1 cellular context compared by ENCODE assay signal in the genomic region with DNA sequence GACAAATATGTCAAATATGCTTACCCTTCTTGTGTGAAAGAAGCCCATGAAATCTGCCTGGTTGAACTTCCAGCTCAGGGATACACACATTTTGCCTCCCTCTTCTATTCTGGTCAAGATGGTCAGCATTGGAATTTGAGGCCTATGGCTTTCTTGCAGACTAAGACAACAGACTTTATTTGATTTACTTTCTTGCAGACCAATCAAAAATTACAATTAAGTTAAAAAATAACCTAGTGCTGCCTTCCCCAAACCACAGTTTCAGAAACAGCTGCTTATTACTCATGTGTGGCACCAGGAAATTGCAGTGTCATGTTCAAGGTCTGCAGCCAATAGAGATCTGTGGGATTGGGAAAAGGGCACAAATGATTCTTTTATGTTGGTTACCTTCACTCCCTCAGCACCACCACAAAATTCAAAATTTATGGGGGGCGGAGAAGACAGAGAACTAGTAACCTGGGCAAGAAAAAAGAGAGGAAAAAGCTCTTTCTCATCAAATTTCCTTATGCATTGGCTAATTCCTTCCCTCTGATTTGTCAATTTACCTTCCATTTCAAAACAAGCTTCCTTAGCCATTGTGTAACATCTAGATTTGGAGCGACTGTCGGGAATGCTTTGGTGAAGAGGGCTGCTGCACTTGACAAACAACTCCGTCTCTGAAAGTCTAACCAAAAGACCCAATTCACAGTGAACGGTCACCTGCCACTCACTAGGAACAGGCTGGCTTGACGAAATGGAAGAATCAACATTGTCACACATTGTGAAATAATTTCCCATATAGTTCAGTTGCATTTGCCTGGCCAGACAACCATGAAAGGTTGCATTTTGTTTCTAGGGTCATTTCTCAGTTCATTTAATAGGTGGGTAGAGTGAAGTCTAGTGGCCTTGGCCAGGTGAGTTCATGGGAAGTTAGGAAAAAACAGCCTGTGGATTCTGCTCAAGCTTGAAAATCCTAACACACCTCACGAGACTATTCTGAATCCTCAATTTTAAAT.
TF ChIP-seq lines count a peak whose summit lies in the region.

No MANE protein-coding gene starts in this region.

TF ChIP-seq in HepG2, 621 proteins besides CTCF, POLR2A, EP300 and RAD21 (continued from another document and continues in another):
- TF ChIP-seq, protein P1, sequence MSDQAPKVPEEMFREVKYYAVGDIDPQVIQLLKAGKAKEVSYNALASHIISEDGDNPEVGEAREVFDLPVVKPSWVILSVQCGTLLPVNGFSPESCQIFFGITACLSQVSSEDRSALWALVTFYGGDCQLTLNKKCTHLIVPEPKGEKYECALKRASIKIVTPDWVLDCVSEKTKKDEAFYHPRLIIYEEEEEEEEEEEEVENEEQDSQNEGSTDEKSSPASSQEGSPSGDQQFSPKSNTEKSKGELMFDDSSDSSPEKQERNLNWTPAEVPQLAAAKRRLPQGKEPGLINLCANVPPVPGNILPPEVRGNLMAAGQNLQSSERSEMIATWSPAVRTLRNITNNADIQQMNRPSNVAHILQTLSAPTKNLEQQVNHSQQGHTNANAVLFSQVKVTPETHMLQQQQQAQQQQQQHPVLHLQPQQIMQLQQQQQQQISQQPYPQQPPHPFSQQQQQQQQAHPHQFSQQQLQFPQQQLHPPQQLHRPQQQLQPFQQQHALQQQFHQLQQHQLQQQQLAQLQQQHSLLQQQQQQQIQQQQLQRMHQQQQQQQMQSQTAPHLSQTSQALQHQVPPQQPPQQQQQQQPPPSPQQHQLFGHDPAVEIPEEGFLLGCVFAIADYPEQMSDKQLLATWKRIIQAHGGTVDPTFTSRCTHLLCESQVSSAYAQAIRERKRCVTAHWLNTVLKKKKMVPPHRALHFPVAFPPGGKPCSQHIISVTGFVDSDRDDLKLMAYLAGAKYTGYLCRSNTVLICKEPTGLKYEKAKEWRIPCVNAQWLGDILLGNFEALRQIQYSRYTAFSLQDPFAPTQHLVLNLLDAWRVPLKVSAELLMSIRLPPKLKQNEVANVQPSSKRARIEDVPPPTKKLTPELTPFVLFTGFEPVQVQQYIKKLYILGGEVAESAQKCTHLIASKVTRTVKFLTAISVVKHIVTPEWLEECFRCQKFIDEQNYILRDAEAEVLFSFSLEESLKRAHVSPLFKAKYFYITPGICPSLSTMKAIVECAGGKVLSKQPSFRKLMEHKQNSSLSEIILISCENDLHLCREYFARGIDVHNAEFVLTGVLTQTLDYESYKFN (CRISPR knock-in tag; conservative IDR thresholded peaks at IDR 0.05): peak; percentile 90
- TF ChIP-seq, protein P2, sequence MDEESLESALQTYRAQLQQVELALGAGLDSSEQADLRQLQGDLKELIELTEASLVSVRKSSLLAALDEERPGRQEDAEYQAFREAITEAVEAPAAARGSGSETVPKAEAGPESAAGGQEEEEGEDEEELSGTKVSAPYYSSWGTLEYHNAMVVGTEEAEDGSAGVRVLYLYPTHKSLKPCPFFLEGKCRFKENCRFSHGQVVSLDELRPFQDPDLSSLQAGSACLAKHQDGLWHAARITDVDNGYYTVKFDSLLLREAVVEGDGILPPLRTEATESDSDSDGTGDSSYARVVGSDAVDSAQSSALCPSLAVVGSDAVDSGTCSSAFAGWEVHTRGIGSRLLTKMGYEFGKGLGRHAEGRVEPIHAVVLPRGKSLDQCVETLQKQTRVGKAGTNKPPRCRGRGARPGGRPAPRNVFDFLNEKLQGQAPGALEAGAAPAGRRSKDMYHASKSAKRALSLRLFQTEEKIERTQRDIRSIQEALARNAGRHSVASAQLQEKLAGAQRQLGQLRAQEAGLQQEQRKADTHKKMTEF (CRISPR knock-in tag; IDR thresholded peaks at IDR 0.05): peak; percentile 98
- TF ChIP-seq TSC22D2 (CRISPR knock-in tag; IDR thresholded peaks at IDR 0.05; ENCODE audit: borderline replicate concordance): peak; percentile 83; the same call in 1 of the 2 replicates
- peak; percentile 83 for TF ChIP-seq ATF1 (CRISPR knock-in tag; IDR thresholded peaks at IDR 0.05)
- peak; percentile 85 for TF ChIP-seq THAP11 (CRISPR knock-in tag; IDR thresholded peaks at IDR 0.05)
- no peak for TF ChIP-seq ZNF761 (CRISPR knock-in tag; conservative IDR thresholded peaks at IDR 0.05)
- TF ChIP-seq FOXA1 (IDR thresholded peaks at IDR 0.05): peak; percentile 82
- TF ChIP-seq FOXA1 (CRISPR knock-in tag; IDR thresholded peaks at IDR 0.05): peak; percentile 99
- TF ChIP-seq, protein P3, sequence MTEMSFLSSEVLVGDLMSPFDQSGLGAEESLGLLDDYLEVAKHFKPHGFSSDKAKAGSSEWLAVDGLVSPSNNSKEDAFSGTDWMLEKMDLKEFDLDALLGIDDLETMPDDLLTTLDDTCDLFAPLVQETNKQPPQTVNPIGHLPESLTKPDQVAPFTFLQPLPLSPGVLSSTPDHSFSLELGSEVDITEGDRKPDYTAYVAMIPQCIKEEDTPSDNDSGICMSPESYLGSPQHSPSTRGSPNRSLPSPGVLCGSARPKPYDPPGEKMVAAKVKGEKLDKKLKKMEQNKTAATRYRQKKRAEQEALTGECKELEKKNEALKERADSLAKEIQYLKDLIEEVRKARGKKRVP (CRISPR knock-in tag; IDR thresholded peaks at IDR 0.05): peak in 1 of 2 experiments; percentile 94; a peak in 2 of 4 replicates
- TF ChIP-seq, protein P4, sequence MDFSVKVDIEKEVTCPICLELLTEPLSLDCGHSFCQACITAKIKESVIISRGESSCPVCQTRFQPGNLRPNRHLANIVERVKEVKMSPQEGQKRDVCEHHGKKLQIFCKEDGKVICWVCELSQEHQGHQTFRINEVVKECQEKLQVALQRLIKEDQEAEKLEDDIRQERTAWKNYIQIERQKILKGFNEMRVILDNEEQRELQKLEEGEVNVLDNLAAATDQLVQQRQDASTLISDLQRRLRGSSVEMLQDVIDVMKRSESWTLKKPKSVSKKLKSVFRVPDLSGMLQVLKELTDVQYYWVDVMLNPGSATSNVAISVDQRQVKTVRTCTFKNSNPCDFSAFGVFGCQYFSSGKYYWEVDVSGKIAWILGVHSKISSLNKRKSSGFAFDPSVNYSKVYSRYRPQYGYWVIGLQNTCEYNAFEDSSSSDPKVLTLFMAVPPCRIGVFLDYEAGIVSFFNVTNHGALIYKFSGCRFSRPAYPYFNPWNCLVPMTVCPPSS (IDR thresholded peaks at IDR 0.05): no peak
- TF ChIP-seq, protein P5, sequence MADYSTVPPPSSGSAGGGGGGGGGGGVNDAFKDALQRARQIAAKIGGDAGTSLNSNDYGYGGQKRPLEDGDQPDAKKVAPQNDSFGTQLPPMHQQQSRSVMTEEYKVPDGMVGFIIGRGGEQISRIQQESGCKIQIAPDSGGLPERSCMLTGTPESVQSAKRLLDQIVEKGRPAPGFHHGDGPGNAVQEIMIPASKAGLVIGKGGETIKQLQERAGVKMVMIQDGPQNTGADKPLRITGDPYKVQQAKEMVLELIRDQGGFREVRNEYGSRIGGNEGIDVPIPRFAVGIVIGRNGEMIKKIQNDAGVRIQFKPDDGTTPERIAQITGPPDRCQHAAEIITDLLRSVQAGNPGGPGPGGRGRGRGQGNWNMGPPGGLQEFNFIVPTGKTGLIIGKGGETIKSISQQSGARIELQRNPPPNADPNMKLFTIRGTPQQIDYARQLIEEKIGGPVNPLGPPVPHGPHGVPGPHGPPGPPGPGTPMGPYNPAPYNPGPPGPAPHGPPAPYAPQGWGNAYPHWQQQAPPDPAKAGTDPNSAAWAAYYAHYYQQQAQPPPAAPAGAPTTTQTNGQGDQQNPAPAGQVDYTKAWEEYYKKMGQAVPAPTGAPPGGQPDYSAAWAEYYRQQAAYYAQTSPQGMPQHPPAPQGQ (CRISPR knock-in tag; IDR thresholded peaks at IDR 0.05; ENCODE audit: borderline replicate concordance): no peak
- TF ChIP-seq, protein P6, sequence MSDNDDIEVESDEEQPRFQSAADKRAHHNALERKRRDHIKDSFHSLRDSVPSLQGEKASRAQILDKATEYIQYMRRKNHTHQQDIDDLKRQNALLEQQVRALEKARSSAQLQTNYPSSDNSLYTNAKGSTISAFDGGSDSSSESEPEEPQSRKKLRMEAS (IDR thresholded peaks at IDR 0.05): peak; percentile 58; the same call in 1 of the 2 replicates
- no peak for TF ChIP-seq ZFP82 (CRISPR knock-in tag; IDR thresholded peaks at IDR 0.05; ENCODE audit: borderline replicate concordance)
- TF ChIP-seq, protein P7, sequence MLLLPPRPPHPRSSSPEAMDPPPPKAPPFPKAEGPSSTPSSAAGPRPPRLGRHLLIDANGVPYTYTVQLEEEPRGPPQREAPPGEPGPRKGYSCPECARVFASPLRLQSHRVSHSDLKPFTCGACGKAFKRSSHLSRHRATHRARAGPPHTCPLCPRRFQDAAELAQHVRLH (CRISPR knock-in tag; IDR thresholded peaks at IDR 0.05; ENCODE audit: borderline replicate concordance, low read depth): 0 out of 2 replicates have a peak, but pooled peaks have one; percentile 93
- TF ChIP-seq, protein P8, sequence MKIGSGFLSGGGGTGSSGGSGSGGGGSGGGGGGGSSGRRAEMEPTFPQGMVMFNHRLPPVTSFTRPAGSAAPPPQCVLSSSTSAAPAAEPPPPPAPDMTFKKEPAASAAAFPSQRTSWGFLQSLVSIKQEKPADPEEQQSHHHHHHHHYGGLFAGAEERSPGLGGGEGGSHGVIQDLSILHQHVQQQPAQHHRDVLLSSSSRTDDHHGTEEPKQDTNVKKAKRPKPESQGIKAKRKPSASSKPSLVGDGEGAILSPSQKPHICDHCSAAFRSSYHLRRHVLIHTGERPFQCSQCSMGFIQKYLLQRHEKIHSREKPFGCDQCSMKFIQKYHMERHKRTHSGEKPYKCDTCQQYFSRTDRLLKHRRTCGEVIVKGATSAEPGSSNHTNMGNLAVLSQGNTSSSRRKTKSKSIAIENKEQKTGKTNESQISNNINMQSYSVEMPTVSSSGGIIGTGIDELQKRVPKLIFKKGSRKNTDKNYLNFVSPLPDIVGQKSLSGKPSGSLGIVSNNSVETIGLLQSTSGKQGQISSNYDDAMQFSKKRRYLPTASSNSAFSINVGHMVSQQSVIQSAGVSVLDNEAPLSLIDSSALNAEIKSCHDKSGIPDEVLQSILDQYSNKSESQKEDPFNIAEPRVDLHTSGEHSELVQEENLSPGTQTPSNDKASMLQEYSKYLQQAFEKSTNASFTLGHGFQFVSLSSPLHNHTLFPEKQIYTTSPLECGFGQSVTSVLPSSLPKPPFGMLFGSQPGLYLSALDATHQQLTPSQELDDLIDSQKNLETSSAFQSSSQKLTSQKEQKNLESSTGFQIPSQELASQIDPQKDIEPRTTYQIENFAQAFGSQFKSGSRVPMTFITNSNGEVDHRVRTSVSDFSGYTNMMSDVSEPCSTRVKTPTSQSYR (CRISPR knock-in tag; IDR thresholded peaks at IDR 0.05; ENCODE audit: borderline replicate concordance): peak; percentile 71; the same call in 1 of the 2 replicates
- peak; percentile 74; the same call in 1 of the 2 replicates for TF ChIP-seq MAFG (CRISPR knock-in tag; IDR thresholded peaks at IDR 0.05)
- TF ChIP-seq, protein P9, sequence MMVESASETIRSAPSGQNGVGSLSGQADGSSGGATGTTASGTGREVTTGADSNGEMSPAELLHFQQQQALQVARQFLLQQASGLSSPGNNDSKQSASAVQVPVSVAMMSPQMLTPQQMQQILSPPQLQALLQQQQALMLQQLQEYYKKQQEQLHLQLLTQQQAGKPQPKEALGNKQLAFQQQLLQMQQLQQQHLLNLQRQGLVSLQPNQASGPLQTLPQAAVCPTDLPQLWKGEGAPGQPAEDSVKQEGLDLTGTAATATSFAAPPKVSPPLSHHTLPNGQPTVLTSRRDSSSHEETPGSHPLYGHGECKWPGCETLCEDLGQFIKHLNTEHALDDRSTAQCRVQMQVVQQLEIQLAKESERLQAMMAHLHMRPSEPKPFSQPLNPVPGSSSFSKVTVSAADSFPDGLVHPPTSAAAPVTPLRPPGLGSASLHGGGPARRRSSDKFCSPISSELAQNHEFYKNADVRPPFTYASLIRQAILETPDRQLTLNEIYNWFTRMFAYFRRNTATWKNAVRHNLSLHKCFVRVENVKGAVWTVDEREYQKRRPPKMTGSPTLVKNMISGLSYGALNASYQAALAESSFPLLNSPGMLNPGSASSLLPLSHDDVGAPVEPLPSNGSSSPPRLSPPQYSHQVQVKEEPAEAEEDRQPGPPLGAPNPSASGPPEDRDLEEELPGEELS (CRISPR knock-in tag; IDR thresholded peaks at IDR 0.05): peak; percentile 97
- TF ChIP-seq, protein P10, sequence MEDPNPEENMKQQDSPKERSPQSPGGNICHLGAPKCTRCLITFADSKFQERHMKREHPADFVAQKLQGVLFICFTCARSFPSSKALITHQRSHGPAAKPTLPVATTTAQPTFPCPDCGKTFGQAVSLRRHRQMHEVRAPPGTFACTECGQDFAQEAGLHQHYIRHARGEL (CRISPR knock-in tag; IDR thresholded peaks at IDR 0.05): no peak
- TF ChIP-seq TEAD2 (CRISPR knock-in tag; IDR thresholded peaks at IDR 0.05): no peak
- TF ChIP-seq, protein P11, sequence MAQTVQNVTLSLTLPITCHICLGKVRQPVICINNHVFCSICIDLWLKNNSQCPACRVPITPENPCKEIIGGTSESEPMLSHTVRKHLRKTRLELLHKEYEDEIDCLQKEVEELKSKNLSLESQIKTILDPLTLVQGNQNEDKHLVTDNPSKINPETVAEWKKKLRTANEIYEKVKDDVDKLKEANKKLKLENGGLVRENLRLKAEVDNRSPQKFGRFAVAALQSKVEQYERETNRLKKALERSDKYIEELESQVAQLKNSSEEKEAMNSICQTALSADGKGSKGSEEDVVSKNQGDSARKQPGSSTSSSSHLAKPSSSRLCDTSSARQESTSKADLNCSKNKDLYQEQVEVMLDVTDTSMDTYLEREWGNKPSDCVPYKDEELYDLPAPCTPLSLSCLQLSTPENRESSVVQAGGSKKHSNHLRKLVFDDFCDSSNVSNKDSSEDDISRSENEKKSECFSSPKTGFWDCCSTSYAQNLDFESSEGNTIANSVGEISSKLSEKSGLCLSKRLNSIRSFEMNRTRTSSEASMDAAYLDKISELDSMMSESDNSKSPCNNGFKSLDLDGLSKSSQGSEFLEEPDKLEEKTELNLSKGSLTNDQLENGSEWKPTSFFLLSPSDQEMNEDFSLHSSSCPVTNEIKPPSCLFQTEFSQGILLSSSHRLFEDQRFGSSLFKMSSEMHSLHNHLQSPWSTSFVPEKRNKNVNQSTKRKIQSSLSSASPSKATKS (CRISPR knock-in tag; IDR thresholded peaks at IDR 0.05): 0 out of 2 replicates have a peak, but pooled peaks have one; percentile 32
- TF ChIP-seq REXO4 (CRISPR knock-in tag; IDR thresholded peaks at IDR 0.05; ENCODE audit: borderline replicate concordance): no peak
- no peak; the same call in 1 of the 2 replicates for TF ChIP-seq ONECUT2 (CRISPR knock-in tag; IDR thresholded peaks at IDR 0.05)
- peak; percentile 99 for TF ChIP-seq NCOR1 (IDR thresholded peaks at IDR 0.05; ENCODE audit: borderline replicate concordance, low read length)
- TF ChIP-seq, protein P12, sequence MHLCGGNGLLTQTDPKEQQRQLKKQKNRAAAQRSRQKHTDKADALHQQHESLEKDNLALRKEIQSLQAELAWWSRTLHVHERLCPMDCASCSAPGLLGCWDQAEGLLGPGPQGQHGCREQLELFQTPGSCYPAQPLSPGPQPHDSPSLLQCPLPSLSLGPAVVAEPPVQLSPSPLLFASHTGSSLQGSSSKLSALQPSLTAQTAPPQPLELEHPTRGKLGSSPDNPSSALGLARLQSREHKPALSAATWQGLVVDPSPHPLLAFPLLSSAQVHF (CRISPR knock-in tag; IDR thresholded peaks at IDR 0.05): no peak
- TF ChIP-seq EEA1 (CRISPR knock-in tag; IDR thresholded peaks at IDR 0.05; ENCODE audit: borderline replicate concordance): no peak
- TF ChIP-seq CHCHD3 (CRISPR knock-in tag; IDR thresholded peaks at IDR 0.05): no peak
- TF ChIP-seq ZNF841 (CRISPR knock-in tag; IDR thresholded peaks at IDR 0.05; ENCODE audit: borderline replicate concordance): no peak
- TF ChIP-seq CCAR2 (optimal IDR thresholded peaks at IDR 0.05; ENCODE audit: low read depth, low read length): no peak
- peak; percentile 55; the same call in 1 of the 2 replicates for TF ChIP-seq JDP2 (CRISPR knock-in tag; IDR thresholded peaks at IDR 0.05; ENCODE audit: borderline replicate concordance)
- TF ChIP-seq ZSCAN31 (CRISPR knock-in tag; IDR thresholded peaks at IDR 0.05; ENCODE audit: low read depth): peak; percentile 65; the same call in 1 of the 2 replicates
- TF ChIP-seq TOPORS (CRISPR knock-in tag; IDR thresholded peaks at IDR 0.05): no peak
- TF ChIP-seq ZNF577 (CRISPR knock-in tag; IDR thresholded peaks at IDR 0.05; ENCODE audit: borderline replicate concordance, low read depth): no peak
- peak; percentile 81 for TF ChIP-seq NR2F2 (IDR thresholded peaks at IDR 0.05; ENCODE audit: borderline replicate concordance, low read depth)
- TF ChIP-seq ZNF598 (CRISPR knock-in tag; IDR thresholded peaks at IDR 0.05; ENCODE audit: borderline replicate concordance): no peak
- no peak for TF ChIP-seq ZC3H13 (CRISPR knock-in tag; IDR thresholded peaks at IDR 0.05)
